8 cellular contexts compared by ENCODE assay signal in the genomic region with DNA sequence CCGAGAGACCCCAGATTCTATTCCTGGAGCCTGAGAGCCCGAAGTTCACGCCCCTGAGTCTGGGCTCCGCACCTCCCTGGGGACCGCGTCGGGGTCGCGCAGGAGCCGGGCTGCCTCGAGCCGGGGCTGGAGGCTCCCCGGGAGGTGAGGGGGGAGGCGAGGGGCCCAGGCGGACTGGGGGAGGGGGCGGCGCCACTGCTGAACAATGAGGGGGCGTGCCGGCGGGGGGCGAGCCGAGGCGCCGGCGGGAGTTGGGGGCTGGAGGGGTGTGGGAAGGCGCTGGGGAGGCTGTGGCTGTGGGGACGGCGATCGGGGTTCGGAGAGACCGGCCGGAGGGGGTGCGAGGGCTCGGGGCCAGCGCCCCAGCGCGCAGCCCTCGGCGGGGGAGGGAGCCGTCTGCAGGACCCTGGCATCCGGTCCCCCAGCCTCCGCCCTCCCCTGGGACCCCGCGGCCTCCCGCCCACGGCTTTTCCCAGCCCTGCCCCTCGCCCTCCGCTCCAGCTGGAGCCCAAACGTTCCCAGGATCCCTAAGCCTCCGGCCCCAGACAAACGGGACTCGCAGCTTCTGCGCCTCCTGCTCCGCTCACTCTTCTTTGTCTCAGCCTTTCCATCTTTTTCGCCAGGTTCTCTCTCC. TPM values are rescaled to one million over a fixed set of nuclear protein-coding genes. Genes with fewer than 3 reads are reported as not detected.
A peak's percentile ranks its signal among the peaks of the same experiment; 100 is the strongest.
DNase-seq lines count a peak whose midpoint lies in the region; ATAC-seq, FAIRE-seq and TF ChIP-seq lines count a peak whose summit lies in the region.

No MANE protein-coding gene starts in this region.

- H2AFZ ChIP-seq in MM.1S (ENCODE audit: low read length), result peak overlapping the region; percentile 84

- peaks cover 36% of the 10 kb centered on the region for H3K4me1 Mint-ChIP-seq in activated T-cell treated with anti-CD3 and anti-CD28 coated beads, Interleukin-2, amount 50 U/mL, for 4 hours (ENCODE audit: low read depth)
- H3K4me1 Mint-ChIP-seq in osteocyte (ENCODE audit: unreplicated experiment), result peaks cover 56% of the 10 kb centered on the region

- no peaks in the 10 kb centered on the region for H3K9me2 ChIP-seq in MM.1S (replicated peaks; ENCODE audit: insufficient read depth, low read length)

- H3K4me3 Mint-ChIP-seq in activated T-cell treated with anti-CD3 and anti-CD28 coated beads, Interleukin-2, amount 50 U/mL, for 4 hours, result peak overlapping the region; percentile 86
- peak overlapping the region; percentile 99 for H3K4me3 Mint-ChIP-seq in osteocyte (ENCODE audit: unreplicated experiment)

- no peak for ATAC-seq in activated T-cell treated with anti-CD3 and anti-CD28 coated beads, Interleukin-2, amount 50 U/mL, for 4 hours
- ATAC-seq in gastroesophageal sphincter (no peak), HG03175 (IDR thresholded peaks at IDR 0.05; ENCODE audit: unreplicated experiment) (no peak), GM18520 (IDR thresholded peaks at IDR 0.05; ENCODE audit: unreplicated experiment) (no peak)

- peaks cover 5% of the 10 kb centered on the region; the same call in 1 of the 2 replicates for H4K20me1 ChIP-seq in MM.1S (ENCODE audit: insufficient read depth, low read length)

- 0 to 1% methylated on average over 11 to 22 of the region's 55 CpGs for WGBS in gastroesophageal sphincter (ENCODE audit: low coverage in 1 of 2), 2 donors

- H3K27ac ChIP-seq in MM.1S (ENCODE audit: low read length) (no peak overlapping the region), gastroesophageal sphincter (peak overlapping the region; percentile 96 to 100 (median 99))

- H3K9ac ChIP-seq in MM.1S (ENCODE audit: low read length), result peak overlapping the region; percentile 78

- no peak for TF ChIP-seq CTCF in D721Med (IDR thresholded peaks at IDR 0.05; ENCODE audit: insufficient read depth, missing control alignments)
- TF ChIP-seq CTCF in MM.1S (IDR thresholded peaks at IDR 0.05; ENCODE audit: low read length), result no peak
- TF ChIP-seq CTCF in gastroesophageal sphincter (IDR thresholded peaks at IDR 0.05), result no peak
- TF ChIP-seq CTCF in osteocyte (IDR thresholded peaks at IDR 0.05), result no peak

- FAIRE-seq in D721Med (lab: Jason Lieb, UNC), result no peak

- H3K4me3 ChIP-seq in MM.1S (ENCODE audit: low read length) (peak overlapping the region; percentile 79), gastroesophageal sphincter (peak overlapping the region; percentile 85 to 90)

- no peaks in the 10 kb centered on the region for H3K27me3 ChIP-seq in MM.1S (replicated peaks; ENCODE audit: insufficient read depth, low read length)
- no peaks in the 10 kb centered on the region for H3K27me3 ChIP-seq in gastroesophageal sphincter

- H3K36me3 ChIP-seq in MM.1S (replicated peaks; ENCODE audit: insufficient read depth, low read length) (0 out of 2 replicates have a peak, but pooled peaks cover 4% of the 10 kb centered on the region), gastroesophageal sphincter (peaks cover under 1 to 31% of the 10 kb centered on the region in 2 donors)

- peak overlapping the region; percentile 97 for H3K27ac Mint-ChIP-seq in osteocyte (ENCODE audit: unreplicated experiment)

- H3F3A ChIP-seq in MM.1S (ENCODE audit: insufficient read depth, low read length), result peaks cover 33% of the 10 kb centered on the region

- H3K9me3 ChIP-seq in MM.1S (replicated peaks; ENCODE audit: insufficient read depth, low read length) (no peaks in the 10 kb centered on the region), gastroesophageal sphincter (no peaks in the 10 kb centered on the region)

- H3K4me1 ChIP-seq in MM.1S (ENCODE audit: low read length) (peaks cover 15% of the 10 kb centered on the region), gastroesophageal sphincter (peaks cover 0 to 64% (median 24%) of the 10 kb centered on the region in 3 donors)

- H3K9me3 Mint-ChIP-seq in activated T-cell treated with anti-CD3 and anti-CD28 coated beads, Interleukin-2, amount 50 U/mL, for 4 hours, result no peaks in the 10 kb centered on the region
- no peaks in the 10 kb centered on the region for H3K9me3 Mint-ChIP-seq in osteocyte (ENCODE audit: unreplicated experiment)

- TF ChIP-seq EP300 in gastroesophageal sphincter (IDR thresholded peaks at IDR 0.05), result no peak

- DNase-seq in D721Med (ENCODE audit: insufficient read length, low spot score), result peak; percentile 73
- DNase-seq in MM.1S, result no peak
- DNase-seq in activated T-cell treated with anti-CD3 and anti-CD28 coated beads, Interleukin-2, amount 50 U/mL, for 4 hours, result no peak
- no peak for DNase-seq in osteocyte (ENCODE audit: extremely low spot score, unreplicated experiment)
- no peak for DNase-seq in kidney glomerular epithelial cell (lab: John Stamatoyannopoulos, UW)

- H3K27me3 Mint-ChIP-seq in activated T-cell treated with anti-CD3 and anti-CD28 coated beads, Interleukin-2, amount 50 U/mL, for 4 hours (ENCODE audit: low read depth), result no peaks in the 10 kb centered on the region
- no peaks in the 10 kb centered on the region for H3K27me3 Mint-ChIP-seq in osteocyte (ENCODE audit: unreplicated experiment)

- peak overlapping the region; percentile 97 for H3K4me2 ChIP-seq in MM.1S (ENCODE audit: low read depth, low read length)

- H3K36me3 Mint-ChIP-seq in activated T-cell treated with anti-CD3 and anti-CD28 coated beads, Interleukin-2, amount 50 U/mL, for 4 hours (ENCODE audit: insufficient read depth), result peaks cover 8% of the 10 kb centered on the region
- peaks cover 10% of the 10 kb centered on the region for H3K36me3 Mint-ChIP-seq in osteocyte (ENCODE audit: unreplicated experiment)

- peaks cover 6% of the 10 kb centered on the region for H3K79me2 ChIP-seq in MM.1S (ENCODE audit: low read length)

- TF ChIP-seq POLR2A in gastroesophageal sphincter (IDR thresholded peaks at IDR 0.05), result no peak

RNA-seq across cellular contexts. Expression of a gene that starts 0.9 kb away (rescaled TPM):
- 10 to 100 TPM; 22.0 to 23.7 (median 22.0) TPM for total RNA-seq in activated T-cell treated with anti-CD3 and anti-CD28 coated beads, Interleukin-2, amount 50 U/mL, for 4 hours
- 10 to 100 TPM; 19.5 to 35.3 (median 23.4) TPM for total RNA-seq in gastroesophageal sphincter
- 131 and 150 TPM in 2 replicates for total RNA-seq in osteocyte

RNA-seq across cellular contexts. Expression of a gene that starts 6.7 kb away (rescaled TPM):
- 10 to 100 TPM; 39.5 to 50.8 (median 43.7) TPM for total RNA-seq in activated T-cell treated with anti-CD3 and anti-CD28 coated beads, Interleukin-2, amount 50 U/mL, for 4 hours
- total RNA-seq in gastroesophageal sphincter (100 to 1,000 TPM in 3 of 4 donors, 10 to 100 TPM in 1; 78.6 to 276 (median 158) TPM), osteocyte (81.5 and 105 TPM in 2 replicates)

RNA-seq across cellular contexts. Expression of a gene that starts 22.2 kb away (rescaled TPM):
- 10 to 100 TPM; 39.5 to 43.1 (median 39.7) TPM for total RNA-seq in activated T-cell treated with anti-CD3 and anti-CD28 coated beads, Interleukin-2, amount 50 U/mL, for 4 hours
- total RNA-seq in gastroesophageal sphincter (10 to 100 TPM; 30.0 to 50.7 (median 36.4) TPM), osteocyte (37.1 and 38.7 TPM in 2 replicates)

RNA-seq across cellular contexts. Expression of a gene that starts 22.4 kb away (rescaled TPM):
- total RNA-seq in activated T-cell treated with anti-CD3 and anti-CD28 coated beads, Interleukin-2, amount 50 U/mL, for 4 hours, result 1,000 to 10,000 TPM; 3,250 to 3,505 (median 3,474) TPM
- total RNA-seq in gastroesophageal sphincter, result 1,000 to 10,000 TPM; 1,023 to 1,769 (median 1,110) TPM
- 1,827 and 1,860 TPM in 2 replicates for total RNA-seq in osteocyte

RNA-seq across cellular contexts. Expression of a gene that starts 22.5 kb away (rescaled TPM):
- 10 to 100 TPM; 48.0 to 50.8 (median 50.2) TPM for total RNA-seq in activated T-cell treated with anti-CD3 and anti-CD28 coated beads, Interleukin-2, amount 50 U/mL, for 4 hours
- 10 to 100 TPM; 32.8 to 48.0 (median 44.0) TPM for total RNA-seq in gastroesophageal sphincter
- total RNA-seq in osteocyte, result 45.6 and 45.9 TPM in 2 replicates
